9 cellular contexts compared by ENCODE assay signal in the genomic region with DNA sequence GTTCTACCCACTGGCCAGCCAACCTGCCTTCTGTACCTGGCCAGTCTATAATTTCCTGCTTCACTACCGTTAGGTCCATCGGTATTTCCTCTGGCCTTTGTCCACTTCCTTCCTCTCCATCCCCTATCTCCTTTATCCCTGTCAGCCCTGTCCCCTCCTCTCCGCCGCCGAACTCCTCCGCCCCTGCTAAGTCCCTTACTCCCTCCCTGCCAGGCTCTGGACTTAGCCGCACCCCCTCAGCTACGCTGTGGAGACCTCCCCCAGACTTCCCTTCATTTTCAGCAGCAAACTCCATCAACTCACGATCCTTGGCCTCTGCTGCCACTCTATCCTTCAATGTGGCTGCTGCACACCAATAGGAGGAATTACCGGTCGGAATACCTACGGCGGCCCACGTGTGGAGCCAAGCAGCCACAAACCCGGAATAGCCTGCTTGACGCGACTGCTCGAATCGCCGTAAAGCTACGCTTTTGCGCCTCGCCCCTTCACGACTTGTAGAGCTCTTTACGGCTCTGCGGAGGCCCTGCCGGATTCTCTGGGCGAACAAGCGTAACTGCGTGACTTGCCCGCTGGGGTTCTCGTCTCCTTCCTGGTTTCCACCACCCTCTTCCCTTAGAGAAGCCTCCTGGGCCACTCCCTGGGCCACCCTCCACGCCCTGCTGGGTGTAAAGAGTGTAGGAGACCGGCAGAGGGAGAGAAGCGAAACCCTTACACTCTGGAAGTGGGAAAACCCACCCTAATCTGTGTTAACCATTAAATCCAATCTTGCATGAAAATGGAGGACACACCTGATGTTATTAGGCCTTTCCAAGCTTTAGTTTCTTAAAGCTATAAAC. TPM values are rescaled to one million over a fixed set of nuclear protein-coding genes. Genes with fewer than 3 reads are reported as not detected.
DNase-seq lines count a peak whose midpoint lies in the region; ATAC-seq and TF ChIP-seq lines count a peak whose summit lies in the region.
"Had no signal": no experiment of that assay in that cellular context is flagged by ENCODE, and none has a peak within 500 bp of the region (broad histone marks: within the 10 kb centered on the region; RNA-seq: fewer than 3 reads in every experiment).

A gene with protein sequence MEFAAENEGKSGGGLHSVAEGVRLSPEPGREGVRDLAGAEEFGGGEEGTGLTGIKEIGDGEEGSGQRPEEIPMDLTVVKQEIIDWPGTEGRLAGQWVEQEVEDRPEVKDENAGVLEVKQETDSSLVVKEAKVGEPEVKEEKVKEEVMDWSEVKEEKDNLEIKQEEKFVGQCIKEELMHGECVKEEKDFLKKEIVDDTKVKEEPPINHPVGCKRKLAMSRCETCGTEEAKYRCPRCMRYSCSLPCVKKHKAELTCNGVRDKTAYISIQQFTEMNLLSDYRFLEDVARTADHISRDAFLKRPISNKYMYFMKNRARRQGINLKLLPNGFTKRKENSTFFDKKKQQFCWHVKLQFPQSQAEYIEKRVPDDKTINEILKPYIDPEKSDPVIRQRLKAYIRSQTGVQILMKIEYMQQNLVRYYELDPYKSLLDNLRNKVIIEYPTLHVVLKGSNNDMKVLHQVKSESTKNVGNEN (minus strand): TSS at position 444 of the 836 bp plus-strand sequence. CDS start 149 bp downstream, at position 295.

- no peaks in the 10 kb centered on the region for H3K36me3 ChIP-seq in BE2C
- peaks cover 1% of the 10 kb centered on the region for H3K36me3 ChIP-seq in kidney epithelial cell (ENCODE audit: control insufficient read depth, insufficient read depth, low read length)

- no peak within 1 kb of the TSS for H3K27ac Mint-ChIP-seq in chondrocyte (ENCODE audit: unreplicated experiment)
- H3K27ac Mint-ChIP-seq: stimulated activated naive CD8-positive, alpha-beta T cell treated with anti-CD3 and anti-CD28 coated beads, Interleukin-15, Interleukin-2, amounts not matched to agents 100 ng/mL and 50 ng/mL, for 24 hours had no signal

- no peaks in the 10 kb centered on the region for H3K27me3 Mint-ChIP-seq in chondrocyte (ENCODE audit: low read depth)
- H3K27me3 Mint-ChIP-seq: stimulated activated naive CD8-positive, alpha-beta T cell treated with anti-CD3 and anti-CD28 coated beads, Interleukin-15, Interleukin-2, amounts not matched to agents 100 ng/mL and 50 ng/mL, for 24 hours had no signal

- peaks cover 16% of the 10 kb centered on the region for H3K36me3 Mint-ChIP-seq in chondrocyte (ENCODE audit: low read depth)

- H3K4me1 Mint-ChIP-seq in chondrocyte (ENCODE audit: low read depth) = peaks cover 17% of the 10 kb centered on the region

- H3K27me3 ChIP-seq in BE2C (no peaks in the 10 kb centered on the region), kidney epithelial cell (ENCODE audit: control insufficient read depth, insufficient read depth, low read length) (no peaks in the 10 kb centered on the region)

- DNase-seq in BE2C = peak; percentile 86
- DNase-seq in NCI-H446 treated with DMSO at 0.1 percent for 48 hours (lab: John Stamatoyannopoulos, UW) = peak; percentile 94
- DNase-seq in activated CD4-positive, CD25-positive, alpha-beta regulatory T cell treated with anti-CD3 and anti-CD28 coated beads, Interleukin-2, amount 50 U/mL, for 72 hours = peak; percentile 75
- DNase-seq in chondrocyte (ENCODE audit: low spot score) = peak; percentile 96
- DNase-seq in kidney epithelial cell (ENCODE audit: low read depth) = peak; percentile 99
- DNase-seq in stimulated activated CD4-positive, alpha-beta T cell treated with anti-CD3 and anti-CD28 coated beads, Interleukin-15, amount 100 ng/mL, for 24 hours = peak; percentile 90

- no peaks in the 10 kb centered on the region for H3K9me3 ChIP-seq in BE2C

- no peak within 1 kb of the TSS for H3K4me3 Mint-ChIP-seq in chondrocyte (ENCODE audit: unreplicated experiment)
- H3K4me3 Mint-ChIP-seq: stimulated activated naive CD8-positive, alpha-beta T cell treated with anti-CD3 and anti-CD28 coated beads, Interleukin-15, Interleukin-2, amounts not matched to agents 100 ng/mL and 50 ng/mL, for 24 hours had no signal

- TF ChIP-seq CTCF in BE2C (IDR thresholded peaks at IDR 0.05; ENCODE audit: low read depth, low read length) (peak; percentile 30; the same call in 1 of the 2 replicates), chondrocyte (IDR thresholded peaks at IDR 0.05) (peak; percentile 73), kidney epithelial cell (IDR thresholded peaks at IDR 0.05; ENCODE audit: insufficient read depth, low read length, poor library complexity, severe bottlenecking) (peak; percentile 34)

- H3K4me3 ChIP-seq in BE2C (ENCODE audit: low read depth, low read length) = peak within 1 kb of the TSS; percentile 85
- peak within 1 kb of the TSS; percentile 95 for H3K4me3 ChIP-seq in kidney epithelial cell (ENCODE audit: low read depth, low read length)

- TF ChIP-seq POLR2A in GM19099 (IDR thresholded peaks at IDR 0.05; ENCODE audit: extremely low read depth, insufficient read length, low read depth) = peak; percentile 75

- ATAC-seq in HG03378 (IDR thresholded peaks at IDR 0.05; ENCODE audit: unreplicated experiment) = peak; percentile 86

- H3K9me3 Mint-ChIP-seq in chondrocyte (ENCODE audit: low read depth) = peaks cover 4% of the 10 kb centered on the region
- H3K9me3 Mint-ChIP-seq: stimulated activated naive CD8-positive, alpha-beta T cell treated with anti-CD3 and anti-CD28 coated beads, Interleukin-15, Interleukin-2, amounts not matched to agents 100 ng/mL and 50 ng/mL, for 24 hours had no signal

- H3K4me1 ChIP-seq in BE2C = no peaks in the 10 kb centered on the region

RNA-seq across cellular contexts. Expression of the gene that starts here (rescaled TPM):
- 11.6 TPM for polyA plus RNA-seq in BE2C (2012; ENCODE audit: insufficient read depth, insufficient read length, low read depth)
- 14.3 to 21.8 TPM (median 15.0 TPM) in 3 replicates for total RNA-seq in chondrocyte
- total RNA-seq in kidney epithelial cell = 18.8 and 23.1 TPM in 2 replicates

Comparison
In these comparisons a context has a peak if more than half of its experiments do, and no peak if none do; other contexts are left out.
1. Peak in every context shown above with its lines: DNase-seq, ATAC-seq and H3K4me3 ChIP-seq.